8 cellular contexts compared by ENCODE assay signal in the genomic region with DNA sequence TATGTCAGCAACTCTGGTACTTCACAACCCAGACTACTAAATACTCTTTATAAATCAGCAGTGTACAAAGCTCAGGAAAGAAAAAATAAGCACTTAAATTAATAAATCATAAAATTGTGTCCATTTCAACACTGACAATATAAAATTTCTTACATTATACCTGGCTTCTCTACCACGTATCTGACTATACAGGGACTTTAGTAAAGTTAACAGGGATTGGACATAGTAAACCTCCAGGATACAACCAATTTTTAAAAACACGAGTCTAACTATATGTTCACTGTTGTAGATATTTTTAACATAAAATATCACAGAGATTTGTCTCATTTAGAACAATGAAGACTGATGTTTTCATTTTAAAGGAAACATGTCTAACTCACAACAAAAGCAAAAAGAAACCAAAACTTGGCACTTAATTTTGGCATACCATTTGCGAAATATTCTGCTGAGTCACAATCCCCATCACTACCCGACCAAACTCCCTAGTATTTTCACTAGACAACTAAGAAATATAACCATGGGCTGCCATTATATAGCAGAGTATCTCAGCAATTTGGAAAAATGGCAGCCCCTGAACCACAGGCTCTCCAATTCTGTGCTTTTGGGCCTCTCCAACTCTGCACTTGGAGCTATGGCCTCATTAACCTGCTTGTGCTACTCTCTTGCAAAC. TPM values are rescaled to one million over a fixed set of nuclear protein-coding genes. Genes with fewer than 3 reads are reported as not detected.
DNase-seq lines count a peak whose midpoint lies in the region; ATAC-seq lines count a peak whose summit lies in the region.

No MANE protein-coding gene starts in this region.

- ATAC-seq in activated naive CD4-positive, alpha-beta T cell treated with anti-CD3 and anti-CD28 coated beads, Interleukin-2, amount 50 U/mL, for 72 hours: peak in 1 of 2 donors; percentile 34
- ATAC-seq in left lobe of liver (peak; percentile 78), HG03521 (IDR thresholded peaks at IDR 0.05; ENCODE audit: unreplicated experiment) (no peak)

- peaks cover 11% of the 10 kb centered on the region in 2 donors for H3K9me3 Mint-ChIP-seq in activated naive CD4-positive, alpha-beta T cell treated with anti-CD3 and anti-CD28 coated beads, Interleukin-2, amount 50 U/mL, for 72 hours

- peak overlapping the region; percentile 29 to 84 for H3K27ac Mint-ChIP-seq in activated naive CD4-positive, alpha-beta T cell treated with anti-CD3 and anti-CD28 coated beads, Interleukin-2, amount 50 U/mL, for 72 hours

- H3K36me3 Mint-ChIP-seq in activated naive CD4-positive, alpha-beta T cell treated with anti-CD3 and anti-CD28 coated beads, Interleukin-2, amount 50 U/mL, for 72 hours: peaks cover 9 to 18% of the 10 kb centered on the region in 2 donors

- DNase-seq in AG08396 (ENCODE audit: low spot score): peak; percentile 71
- DNase-seq in HPDE6-E6E7 (ENCODE audit: extremely low spot score): peak; percentile 28
- no peak for DNase-seq in activated naive CD4-positive, alpha-beta T cell treated with anti-CD3 and anti-CD28 coated beads, Interleukin-2, amount 50 U/mL, for 72 hours (ENCODE audit: low spot score in 2 of 2)
- DNase-seq in left lobe of liver (ENCODE audit: low spot score): no peak
- DNase-seq in DMS79 (lab: John Stamatoyannopoulos, UW): no peak
- no peak for DNase-seq in NCI-H1694 (lab: John Stamatoyannopoulos, UW)
- no peak for DNase-seq in ureter (ENCODE audit: low spot score)

RNA-seq across cellular contexts. Expression of a gene that starts 14.4 kb away (rescaled TPM):
- total RNA-seq in activated naive CD4-positive, alpha-beta T cell treated with anti-CD3 and anti-CD28 coated beads, Interleukin-2, amount 50 U/mL, for 72 hours: 1 to 10 TPM; 6.1 to 7.8 TPM
- total RNA-seq in left lobe of liver: 3.4 TPM
- total RNA-seq in ureter: 15.2 TPM

Comparison
In these comparisons a context has a peak if more than half of its experiments do, and no peak if none do; other contexts are left out.
1. DNase-seq: peak in AG08396 (single experiment) and HPDE6-E6E7 (single experiment); none in activated naive CD4-positive, alpha-beta T cell treated with anti-CD3 and anti-CD28 coated beads, Interleukin-2, amount 50 U/mL, for 72 hours (0 of 2), left lobe of liver (single experiment), DMS79 (single experiment), NCI-H1694 (single experiment) and ureter (single experiment).